Comparison of ENCODE assay signal across 1 cellular context in genomic region chr14:102877511-102877910, GRCh38. TPM values are rescaled to one million over a fixed set of nuclear protein-coding genes. Genes with fewer than 3 reads are reported as not detected.
"Had no signal": no experiment of that assay in that cellular context is flagged by ENCODE, and none has a peak within 500 bp of the region (broad histone marks: within the 10 kb centered on the region; RNA-seq: fewer than 3 reads in every experiment).

No MANE protein-coding gene starts in this region.

RNA-seq across cellular contexts. Expression of gene AMN, which starts 45.0 kb away (rescaled TPM):
- total RNA-seq: cardiac septum had no signal
